12 cellular contexts compared by ENCODE assay signal in the genomic region with DNA sequence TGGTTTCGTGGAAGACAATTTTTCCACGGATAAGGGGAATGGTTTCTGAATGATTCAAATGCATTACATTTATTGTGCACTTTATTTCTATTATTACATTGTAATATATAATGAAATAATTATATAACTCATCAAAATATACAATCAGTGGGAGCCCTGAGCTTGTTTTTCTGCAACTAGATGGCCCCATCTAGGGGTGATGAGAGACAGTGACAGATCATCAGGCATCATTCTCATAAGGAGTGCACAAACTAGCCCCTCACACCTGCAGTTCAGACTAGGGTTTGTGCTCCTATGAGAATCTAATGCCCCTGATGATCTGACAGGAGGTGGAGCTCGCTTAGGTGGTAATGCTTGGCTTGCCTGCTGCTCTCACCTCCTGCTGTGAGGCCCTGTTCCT. TPM values are rescaled to one million over a fixed set of nuclear protein-coding genes. Genes with fewer than 3 reads are reported as not detected.
DNase-seq lines count a peak whose midpoint lies in the region; ATAC-seq, FAIRE-seq and TF ChIP-seq lines count a peak whose summit lies in the region.
"Had no signal": no experiment of that assay in that cellular context is flagged by ENCODE, and none has a peak within 500 bp of the region (broad histone marks: within the 10 kb centered on the region; RNA-seq: fewer than 3 reads in every experiment).

No MANE protein-coding gene starts in this region.

- 96% methylated on average over 3 of the region's 3 CpGs for WGBS in HepG2 (ENCODE audit: low lambda C conversion rate)
- WGBS in right lobe of liver (ENCODE audit: insufficient coverage, low coverage, low lambda C conversion rate, missing lambda C conversion rate) = 81% methylated on average over 2 of the region's 3 CpGs

- ATAC-seq in HepG2 (no peak), right lobe of liver (no peak)
- ATAC-seq in stimulated activated naive B cell treated with anti-CD40 and anti-IgM and Interleukin-4, amounts not matched to agents 10 μg/mL and 1 μg/mL and 100 μg/mL, for 72 hours (replicated peaks) = no peak
- ATAC-seq: T-helper 17 cell had no signal

- no peak for TF ChIP-seq CTCF in HepG2 (CRISPR knock-in tag; IDR thresholded peaks at IDR 0.05)
- TF ChIP-seq CTCF in right lobe of liver (IDR thresholded peaks at IDR 0.05) = peak in 2 of 4 donors; percentile 11 to 16
- TF ChIP-seq CTCF in PC-9 (conservative IDR thresholded peaks at IDR 0.05) = peak; percentile 34; the same call in 1 of the 2 replicates
- TF ChIP-seq CTCF in type B pancreatic cell (conservative IDR thresholded peaks at IDR 0.05) = peak; percentile 62

- no peak for FAIRE-seq in HepG2 (lab: Jason Lieb, UNC)

- H3K9ac ChIP-seq in HepG2 (ENCODE audit: insufficient read depth, low read depth, low read length) = no peak overlapping the region

- TF ChIP-seq POLR2A in HepG2 (IDR thresholded peaks at IDR 0.05; ENCODE audit: insufficient read depth in 1 of 2, low read depth in 2 of 2, low read length in 2 of 2) = no peak
- no peak for TF ChIP-seq POLR2A in right lobe of liver (IDR thresholded peaks at IDR 0.05)
- no peak for TF ChIP-seq POLR2A in erythroblast (IDR thresholded peaks at IDR 0.05; ENCODE audit: low read length)

- in situ Hi-C loops in HepG2 (cut with HindIII; ENCODE audit: extremely low pct_ligation_motif_present, low pct_unique_long_range_greater_than_20kb) = no loop called here

- no peak overlapping the region for H3K27ac ChIP-seq in HepG2 (ENCODE audit: extremely low read length, insufficient read depth, low read length)
- no peak overlapping the region for H3K27ac ChIP-seq in right lobe of liver
- H3K27ac ChIP-seq in PC-9 = no peak overlapping the region

- H2AFZ ChIP-seq in HepG2 (ENCODE audit: low read length) (no peak overlapping the region), PC-9 (no peak overlapping the region)

- H3K36me3 Mint-ChIP-seq in type B pancreatic cell = peaks cover 37% of the 10 kb centered on the region
- H3K36me3 Mint-ChIP-seq in stimulated activated naive B cell treated with anti-CD40 and anti-IgM and Interleukin-4, amounts not matched to agents 10 μg/mL and 1 μg/mL and 100 μg/mL, for 72 hours = peaks cover 12 to 48% of the 10 kb centered on the region in 2 donors

- intact Hi-C loops in HepG2 (cut with micrococcal nuclease; ENCODE audit: unreplicated experiment) (loop anchor here (5.0 kb wide), 1 partner anchor 74 kb away; no protein-coding TSS in a partner anchor), right lobe of liver (cut with DNase I) (no loop called here), PC-9 (cut with micrococcal nuclease; ENCODE audit: unreplicated experiment) (no loop called here)

- H3K4me3 ChIP-seq in HepG2 (replicated peaks in 1 of 3; ENCODE audit: insufficient read depth in 1 of 3, low read depth in 2 of 3, low read length in 3 of 3) = no peak overlapping the region
- no peak overlapping the region for H3K4me3 ChIP-seq in right lobe of liver
- H3K4me3 ChIP-seq in PC-9 = no peak overlapping the region

- H3K4me2 ChIP-seq in HepG2 (ENCODE audit: low read depth, low read length) (no peak overlapping the region), PC-9 (no peak overlapping the region)

- no peak; the same call in 1 of the 2 replicates for TF ChIP-seq RAD21 in HepG2 (CRISPR knock-in tag; IDR thresholded peaks at IDR 0.05)

- POLR2A ChIA-PET in HepG2 (lab: Yijun Ruan, JAX) = no interaction called here
- POLR2A ChIA-PET in PC-9 (lab: Charles Lee; ENCODE audit: unreplicated experiment) = no interaction called here

- H3K4me1 ChIP-seq in HepG2 (ENCODE audit: insufficient read depth, low read length) = peaks cover 37% of the 10 kb centered on the region
- peaks cover 0 to 28% (median 3%) of the 10 kb centered on the region in 4 donors for H3K4me1 ChIP-seq in right lobe of liver
- H3K4me1 ChIP-seq in PC-9 (replicated peaks; ENCODE audit: insufficient read depth) = peaks cover 5% of the 10 kb centered on the region

- H3K36me3 ChIP-seq in HepG2 (replicated peaks in 1 of 2; ENCODE audit: control insufficient read depth in 1 of 2, insufficient read depth in 2 of 2, low read length in 2 of 2) = peaks cover 8 to 31% of the 10 kb centered on the region in 2 experiments
- H3K36me3 ChIP-seq in right lobe of liver = peaks cover 0 to 26% (median 11%) of the 10 kb centered on the region in 4 donors
- peaks cover 18% of the 10 kb centered on the region for H3K36me3 ChIP-seq in PC-9 (ENCODE audit: low read depth)

- H3K9me3 ChIP-seq in HepG2 (ENCODE audit: low read length) = no peaks in the 10 kb centered on the region
- H3K9me3 ChIP-seq in right lobe of liver = no peaks in the 10 kb centered on the region
- no peaks in the 10 kb centered on the region for H3K9me3 ChIP-seq in PC-9 (ENCODE audit: insufficient read depth, low read depth)

- H4K20me1 ChIP-seq in HepG2 (ENCODE audit: insufficient read depth, low read length) (peaks cover 35% of the 10 kb centered on the region), PC-9 (ENCODE audit: insufficient read depth) (peaks cover 30% of the 10 kb centered on the region)

- no peak for TF ChIP-seq EP300 in HepG2 (IDR thresholded peaks at IDR 0.05; ENCODE audit: low read depth in 2 of 2, low read length in 2 of 2)
- no peak for TF ChIP-seq EP300 in HepG2 (CRISPR knock-in tag; IDR thresholded peaks at IDR 0.05; ENCODE audit: borderline replicate concordance)

- no peaks in the 10 kb centered on the region for H3K9me2 ChIP-seq in PC-9 (ENCODE audit: insufficient read depth)

- CTCF ChIA-PET in HepG2 (lab: Yijun Ruan, JAX; ENCODE audit: low intra/inter-chr PET ratio, low total read pairs) (no interaction called here), PC-9 (lab: Charles Lee) (no interaction called here)

- H3K4me3 Mint-ChIP-seq in type B pancreatic cell = no peak overlapping the region
- H3K4me3 Mint-ChIP-seq in stimulated activated naive B cell treated with anti-CD40 and anti-IgM and Interleukin-4, amounts not matched to agents 10 μg/mL and 1 μg/mL and 100 μg/mL, for 72 hours = no peak overlapping the region
- H3K4me3 Mint-ChIP-seq: activated naive CD8-positive, alpha-beta T cell treated with anti-CD3 and anti-CD28 coated beads for 36 hours; T-helper 17 cell had no signal

- H3K27me3 Mint-ChIP-seq in type B pancreatic cell = no peaks in the 10 kb centered on the region
- H3K27me3 Mint-ChIP-seq in stimulated activated naive B cell treated with anti-CD40 and anti-IgM and Interleukin-4, amounts not matched to agents 10 μg/mL and 1 μg/mL and 100 μg/mL, for 72 hours = no peaks in the 10 kb centered on the region
- H3K27me3 Mint-ChIP-seq: activated naive CD8-positive, alpha-beta T cell treated with anti-CD3 and anti-CD28 coated beads for 36 hours; T-helper 17 cell had no signal

- peaks cover 30% of the 10 kb centered on the region for H3K4me1 Mint-ChIP-seq in type B pancreatic cell (ENCODE audit: unreplicated experiment)
- peaks cover 15 to 23% of the 10 kb centered on the region in 2 donors for H3K4me1 Mint-ChIP-seq in stimulated activated naive B cell treated with anti-CD40 and anti-IgM and Interleukin-4, amounts not matched to agents 10 μg/mL and 1 μg/mL and 100 μg/mL, for 72 hours

- DNase-seq in HepG2 (ENCODE audit: low spot score) (no peak), right lobe of liver (no peak), PC-9 (no peak), erythroblast (lab: John Stamatoyannopoulos, UW) (peak; percentile 28 to 35), type B pancreatic cell (ENCODE audit: extremely low spot score, unreplicated experiment) (no peak), NCI-H2107 treated with DMSO at 0.1 percent for 48 hours (lab: John Stamatoyannopoulos, UW; ENCODE audit: unreplicated experiment) (no peak), H4 (ENCODE audit: low spot score) (no peak)
- DNase-seq in stimulated activated naive B cell treated with anti-CD40 and anti-IgM and Interleukin-4, amounts not matched to agents 10 μg/mL and 1 μg/mL and 100 μg/mL, for 72 hours = no peak
- DNase-seq: activated naive CD8-positive, alpha-beta T cell treated with anti-CD3 and anti-CD28 coated beads for 36 hours; effector CD4-positive, alpha-beta T cell; T-helper 17 cell had no signal

- H3F3A ChIP-seq in PC-9 (ENCODE audit: insufficient read depth, low read depth) = no peaks in the 10 kb centered on the region

- H3K27ac Mint-ChIP-seq in type B pancreatic cell = no peak overlapping the region
- H3K27ac Mint-ChIP-seq in stimulated activated naive B cell treated with anti-CD40 and anti-IgM and Interleukin-4, amounts not matched to agents 10 μg/mL and 1 μg/mL and 100 μg/mL, for 72 hours = no peak overlapping the region
- H3K27ac Mint-ChIP-seq: activated naive CD8-positive, alpha-beta T cell treated with anti-CD3 and anti-CD28 coated beads for 36 hours; T-helper 17 cell had no signal

- H3K9me3 Mint-ChIP-seq in type B pancreatic cell = no peaks in the 10 kb centered on the region
- no peaks in the 10 kb centered on the region for H3K9me3 Mint-ChIP-seq in stimulated activated naive B cell treated with anti-CD40 and anti-IgM and Interleukin-4, amounts not matched to agents 10 μg/mL and 1 μg/mL and 100 μg/mL, for 72 hours
- H3K9me3 Mint-ChIP-seq: activated naive CD8-positive, alpha-beta T cell treated with anti-CD3 and anti-CD28 coated beads for 36 hours had no signal

- H3K79me2 ChIP-seq in HepG2 (ENCODE audit: insufficient read depth, low read length) = peaks cover 60% of the 10 kb centered on the region
- peaks cover 42% of the 10 kb centered on the region for H3K79me2 ChIP-seq in PC-9 (ENCODE audit: low read depth)

- no peaks in the 10 kb centered on the region for H3K27me3 ChIP-seq in HepG2 (ENCODE audit: control insufficient read depth in 1 of 2, insufficient read depth in 2 of 2, low read length in 2 of 2)
- no peaks in the 10 kb centered on the region for H3K27me3 ChIP-seq in right lobe of liver
- H3K27me3 ChIP-seq in PC-9 (ENCODE audit: insufficient read depth, low read depth) = no peaks in the 10 kb centered on the region

- no TSS peak for BruUV-seq in HepG2 (replicated peaks; lab: Mats Ljungman, UMichigan)
- BruUV-seq in PC-9 (replicated peaks; lab: Mats Ljungman, UMichigan) = no TSS peak

RNA-seq across cellular contexts. Expression of gene ISCA1, which starts 6.4 kb away (rescaled TPM):
- total RNA-seq in HepG2 (2016; rRNA removed; fragmentation: Illumina TruSeq; extraction: Trizol) = 40.9 and 55.0 TPM in 2 replicates
- total RNA-seq in HepG2 (2016; cell fraction: cytosol; rRNA removed; fragmentation: Illumina TruSeq; extraction: Trizol; ENCODE audit: low read depth) = 52.3 and 55.7 TPM in 2 replicates
- total RNA-seq in HepG2 (2016; cell fraction: insoluble cytoplasmic fraction; rRNA removed; fragmentation: Illumina TruSeq; extraction: Trizol) = 43.2 and 52.1 TPM in 2 replicates
- total RNA-seq in HepG2 (2016; cell fraction: membrane; rRNA removed; fragmentation: Illumina TruSeq; extraction: Trizol) = 86.1 and 93.3 TPM in 2 replicates
- 25.0 and 26.1 TPM in 2 replicates for total RNA-seq in HepG2 (2016; cell fraction: nucleus; rRNA removed; fragmentation: Illumina TruSeq; extraction: Trizol)
- polyA plus RNA-seq in HepG2 (2011; rRNA removed) = 22.0 and 29.2 TPM in 2 replicates
- 12.4 and 20.1 TPM in 2 replicates for polyA plus RNA-seq in HepG2 (2011; cell fraction: cytosol; rRNA removed)
- 8.6 and 10.7 TPM in 2 replicates for polyA plus RNA-seq in HepG2 (2011; cell fraction: nucleus; rRNA removed)
- polyA plus RNA-seq in HepG2 (2012) = 27.7 and 28.7 TPM in 2 replicates
- polyA plus RNA-seq in HepG2 (2016; cell fraction: cytosol; fragmentation: Illumina TruSeq; extraction: Trizol; ENCODE audit: low read depth) = 66.1 and 75.8 TPM in 2 replicates
- 58.6 and 61.4 TPM in 2 replicates for polyA plus RNA-seq in HepG2 (2016; cell fraction: insoluble cytoplasmic fraction; fragmentation: Illumina TruSeq; extraction: Trizol; ENCODE audit: low read depth)
- polyA plus RNA-seq in HepG2 (2016; cell fraction: membrane; fragmentation: Illumina TruSeq; extraction: Trizol; ENCODE audit: low read depth) = 84.0 and 89.1 TPM in 2 replicates
- 40.7 and 42.0 TPM in 2 replicates for polyA plus RNA-seq in HepG2 (2016; cell fraction: nucleus; fragmentation: Illumina TruSeq; extraction: Trizol; ENCODE audit: insufficient read depth, low read depth)
- 16.4 and 27.7 TPM in 2 replicates for polyA minus RNA-seq in HepG2 (2011; rRNA and poly(A)+ RNA removed; ENCODE audit: low replicate concordance)
- polyA minus RNA-seq in HepG2 (2011; cell fraction: cytosol; rRNA and poly(A)+ RNA removed) = 9.5 and 10.6 TPM in 2 replicates
- polyA minus RNA-seq in HepG2 (2011; cell fraction: nucleus; rRNA and poly(A)+ RNA removed) = 28.2 and 32.8 TPM in 2 replicates
- 10 to 100 TPM; 15.6 to 37.2 (median 26.7) TPM for total RNA-seq in right lobe of liver
- 21.5 and 29.6 TPM in 2 replicates for total RNA-seq in PC-9 (2021)
- 33.2 and 36.8 TPM in 2 replicates for total RNA-seq in type B pancreatic cell (ENCODE audit: low replicate concordance)
- total RNA-seq in H4 (2014; rRNA removed; shearing (Covaris generic)) = 48.1 and 54.7 TPM in 2 replicates

RNA-seq across cellular contexts. Expression of gene C9orf153, which starts 16.5 kb away (rescaled TPM):
- total RNA-seq in HepG2 (2016; rRNA removed; fragmentation: Illumina TruSeq; extraction: Trizol) (0.44 TPM in 1 of 2 replicates, not detected in the other), right lobe of liver (under 1 TPM in 4 of 6 experiments, not detected in 2; 0.19 to 0.54 (median 0.31) TPM), PC-9 (2021) (0.48 and 0.52 TPM in 2 replicates), type B pancreatic cell (ENCODE audit: low replicate concordance) (1.1 TPM in 1 of 2 replicates, not detected in the other)
- total RNA-seq in HepG2 (2016; cell fraction: cytosol; rRNA removed; fragmentation: Illumina TruSeq; extraction: Trizol; ENCODE audit: low read depth) = 0.26 and 0.91 TPM in 2 replicates
- 0.24 and 0.28 TPM in 2 replicates for total RNA-seq in HepG2 (2016; cell fraction: insoluble cytoplasmic fraction; rRNA removed; fragmentation: Illumina TruSeq; extraction: Trizol)
- total RNA-seq in HepG2 (2016; cell fraction: membrane; rRNA removed; fragmentation: Illumina TruSeq; extraction: Trizol) = 0.22 and 2.2 TPM in 2 replicates
- total RNA-seq in HepG2 (2016; cell fraction: nucleus; rRNA removed; fragmentation: Illumina TruSeq; extraction: Trizol) = 0.28 and 0.53 TPM in 2 replicates
- 0.17 and 0.25 TPM in 2 replicates for polyA plus RNA-seq in HepG2 (2011; rRNA removed)
- 0.03 and 0.05 TPM in 2 replicates for polyA plus RNA-seq in HepG2 (2011; cell fraction: cytosol; rRNA removed)
- 0.34 and 0.38 TPM in 2 replicates for polyA plus RNA-seq in HepG2 (2011; cell fraction: nucleus; rRNA removed)
- 0.24 and 0.85 TPM in 2 replicates for polyA plus RNA-seq in HepG2 (2012)
- 0.10 and 0.20 TPM in 2 replicates for polyA plus RNA-seq in HepG2 (2016; cell fraction: cytosol; fragmentation: Illumina TruSeq; extraction: Trizol; ENCODE audit: low read depth)
- polyA plus RNA-seq in HepG2 (2016; cell fraction: insoluble cytoplasmic fraction; fragmentation: Illumina TruSeq; extraction: Trizol; ENCODE audit: low read depth) = 0.29 TPM in 1 of 2 replicates, not detected in the other
- 0.64 TPM in 1 of 2 replicates, not detected in the other for polyA plus RNA-seq in HepG2 (2016; cell fraction: membrane; fragmentation: Illumina TruSeq; extraction: Trizol; ENCODE audit: low read depth)
- 0.27 and 1.5 TPM in 2 replicates for polyA plus RNA-seq in HepG2 (2016; cell fraction: nucleus; fragmentation: Illumina TruSeq; extraction: Trizol; ENCODE audit: insufficient read depth, low read depth)
- polyA minus RNA-seq in HepG2 (2011; rRNA and poly(A)+ RNA removed; ENCODE audit: low replicate concordance) = 1.5 and 5.4 TPM in 2 replicates
- not detected in 2 replicates for polyA minus RNA-seq in HepG2 (2011; cell fraction: cytosol; rRNA and poly(A)+ RNA removed)
- 2.0 and 3.2 TPM in 2 replicates for polyA minus RNA-seq in HepG2 (2011; cell fraction: nucleus; rRNA and poly(A)+ RNA removed)
- total RNA-seq in H4 (2014; rRNA removed; shearing (Covaris generic)) = not detected in 2 replicates
- polyA plus RNA-seq: urinary bladder had no signal

Comparison
In these comparisons a context has a peak if more than half of its experiments do, and no peak if none do; other contexts are left out.
1. DNase-seq: peak in erythroblast (2 of 2); none in HepG2 (single experiment), right lobe of liver (0 of 3), PC-9 (0 of 2), type B pancreatic cell (single experiment), NCI-H2107 treated with DMSO at 0.1 percent for 48 hours (single experiment), H4 (single experiment) and stimulated activated naive B cell treated with anti-CD40 and anti-IgM and Interleukin-4, amounts not matched to agents 10 μg/mL and 1 μg/mL and 100 μg/mL, for 72 hours (single experiment).